ENCODE assay signal across 15 cellular contexts in genomic region chr16:87188104-87188503, GRCh38.
DNase-seq lines count a peak whose midpoint lies in the region; ATAC-seq and TF ChIP-seq lines count a peak whose summit lies in the region.
"Had no signal": no experiment of that assay in that cellular context is flagged by ENCODE, and none has a peak within 500 bp of the region (broad histone marks: within the 10 kb centered on the region; RNA-seq: fewer than 3 reads in every experiment).

No MANE protein-coding gene starts in this region.

- no peak overlapping the region for H3K4me2 ChIP-seq in HCT116 (ENCODE audit: low read length)
- no peak overlapping the region for H3K4me2 ChIP-seq in trophoblast cell (ENCODE audit: low read length)
- H3K4me2 ChIP-seq: GM23338 had no signal

- no peak overlapping the region for H2BK120ac ChIP-seq in trophoblast cell (ENCODE audit: insufficient read depth, low read length, poor library complexity)

- H3K79me2 ChIP-seq in HCT116 (ENCODE audit: insufficient read depth, low read length) (no peaks in the 10 kb centered on the region), trophoblast cell (ENCODE audit: control insufficient read depth, insufficient read depth, low read length, poor library complexity) (no peaks in the 10 kb centered on the region)

- no peaks in the 10 kb centered on the region for H3K9me2 ChIP-seq in HCT116 (ENCODE audit: insufficient read depth)

- peak overlapping the region; percentile 22 for H3K27ac Mint-ChIP-seq in chondrocyte (ENCODE audit: unreplicated experiment)
- H3K27ac Mint-ChIP-seq in nephron progenitor cell = peak overlapping the region; percentile 27
- no peak overlapping the region for H3K27ac Mint-ChIP-seq in Caco-2 (ENCODE audit: unreplicated experiment)
- H3K27ac Mint-ChIP-seq: CD4-positive, alpha-beta memory T cell; GM23338 had no signal

- no peaks in the 10 kb centered on the region for H3K4me1 ChIP-seq in HCT116 (ENCODE audit: control insufficient read depth in 1 of 2, insufficient read depth in 2 of 2, low read length in 2 of 2)
- no peaks in the 10 kb centered on the region for H3K4me1 ChIP-seq in trophoblast cell (ENCODE audit: control insufficient read depth in 1 of 2, insufficient read depth in 2 of 2, low read length in 2 of 2)
- H3K4me1 ChIP-seq in Caco-2 = no peaks in the 10 kb centered on the region
- H3K4me1 ChIP-seq: HAP-1 had no signal

- H3K9me3 Mint-ChIP-seq in chondrocyte (ENCODE audit: low read depth) = peaks cover 6% of the 10 kb centered on the region
- H3K9me3 Mint-ChIP-seq in nephron progenitor cell = peaks cover 16% of the 10 kb centered on the region
- H3K9me3 Mint-ChIP-seq in Caco-2 (ENCODE audit: unreplicated experiment) = peaks cover 20% of the 10 kb centered on the region

- no peak for ATAC-seq in HCT116
- no peak for ATAC-seq in left ventricle myocardium superior
- ATAC-seq: GM23338 had no signal

- RAD21 ChIA-PET in HCT116 (lab: Charles Lee; ENCODE audit: low non-redundant PET in 1 of 2, low total read pairs in 2 of 2, uncharacterized antibody in 2 of 2, unreplicated experiment in 2 of 2) = no interaction called here

- no peaks in the 10 kb centered on the region for H4K20me1 ChIP-seq in HCT116 (ENCODE audit: insufficient read depth)

- H3K27me3 ChIP-seq in HCT116 (ENCODE audit: insufficient read depth, low read length) = no peaks in the 10 kb centered on the region
- H3K27me3 ChIP-seq in trophoblast cell (ENCODE audit: insufficient read depth, low read length) = no peaks in the 10 kb centered on the region
- no peaks in the 10 kb centered on the region for H3K27me3 ChIP-seq in Caco-2 (replicated peaks; ENCODE audit: control insufficient read depth, insufficient read depth, low read length)

- H3K4me1 Mint-ChIP-seq in chondrocyte (ENCODE audit: low read depth) (peaks cover 33% of the 10 kb centered on the region), nephron progenitor cell (peaks cover 54% of the 10 kb centered on the region), Caco-2 (ENCODE audit: low read depth, unreplicated experiment) (no peaks in the 10 kb centered on the region)

- no peak overlapping the region for H4K12ac ChIP-seq in trophoblast cell (ENCODE audit: low read depth, low read length)

- DNase-seq in HCT116 (ENCODE audit: low read depth, low spot score) = no peak
- no peak for DNase-seq in chondrocyte (ENCODE audit: low spot score)
- no peak for DNase-seq in nephron progenitor cell
- no peak for DNase-seq in trophoblast cell
- no peak for DNase-seq in left ventricle myocardium superior
- DNase-seq in NCI-H774 (lab: John Stamatoyannopoulos, UW) = no peak
- no peak for DNase-seq in Caco-2
- DNase-seq in GM19238 (ENCODE audit: insufficient read length, low spot score) = no peak
- DNase-seq: C1 segment of cervical spinal cord; CD4-positive, alpha-beta memory T cell; COR-L47; DMS153; DND-41 had no signal

- POLR2A ChIA-PET in HCT116 (lab: Charles Lee) (no interaction called here), Caco-2 (lab: Charles Lee) (no interaction called here)

- H3K27ac ChIP-seq in HCT116 (ENCODE audit: low read depth, low read length) (0 out of 2 replicates have a peak overlapping the region, but pooled peaks have one; percentile 14), trophoblast cell (ENCODE audit: low read depth, low read length) (no peak overlapping the region)

- no peak for TF ChIP-seq RAD21 in HCT116 (IDR thresholded peaks at IDR 0.05; ENCODE audit: low read depth)

- no peak overlapping the region for H4K8ac ChIP-seq in trophoblast cell (ENCODE audit: low read depth, low read length)

- H3K9ac ChIP-seq in HCT116 (ENCODE audit: low read length) = no peak overlapping the region
- peak overlapping the region; percentile 11 for H3K9ac ChIP-seq in trophoblast cell (ENCODE audit: low read length)

- CTCF ChIA-PET in HCT116 (lab: Charles Lee) = no interaction called here
- CTCF ChIA-PET in Caco-2 (lab: Charles Lee) = no interaction called here

- no peak overlapping the region for H3K14ac ChIP-seq in trophoblast cell (ENCODE audit: low read length)

- no peaks in the 10 kb centered on the region for H3K36me3 ChIP-seq in HCT116 (ENCODE audit: control insufficient read depth in 1 of 2, insufficient read depth in 2 of 2, low read length in 2 of 2)
- no peaks in the 10 kb centered on the region for H3K36me3 ChIP-seq in trophoblast cell (ENCODE audit: control insufficient read depth in 1 of 2, insufficient read depth in 2 of 2, low read length in 2 of 2)
- H3K36me3 ChIP-seq in Caco-2 (ENCODE audit: control insufficient read depth, insufficient read depth, low read length) = no peaks in the 10 kb centered on the region
- H3K36me3 ChIP-seq: HAP-1 had no signal

- H3K4me3 Mint-ChIP-seq in chondrocyte (ENCODE audit: unreplicated experiment) = no peak overlapping the region
- no peak overlapping the region for H3K4me3 Mint-ChIP-seq in nephron progenitor cell
- H3K4me3 Mint-ChIP-seq in Caco-2 (ENCODE audit: unreplicated experiment) = no peak overlapping the region
- H3K4me3 Mint-ChIP-seq: CD4-positive, alpha-beta memory T cell; GM23338 had no signal

- WGBS in trophoblast cell (ENCODE audit: extremely low coverage, insufficient coverage, insufficient read length) = no CpG with 5 or more reads among the region's 8 CpGs

- TF ChIP-seq CTCF in HCT116 (IDR thresholded peaks at IDR 0.05 in 2 of 3, conservative IDR thresholded peaks at IDR 0.05 in 1 of 3; ENCODE audit: borderline replicate concordance in 1 of 3, insufficient read depth in 1 of 3, low read depth in 2 of 3, low read length in 2 of 3) (no peak), chondrocyte (IDR thresholded peaks at IDR 0.05) (no peak), nephron progenitor cell (IDR thresholded peaks at IDR 0.05) (no peak), Caco-2 (IDR thresholded peaks at IDR 0.05; ENCODE audit: insufficient read depth in 1 of 2, low read depth in 1 of 2, low read length in 1 of 2, severe bottlenecking in 1 of 2, unreplicated experiment in 1 of 2) (no peak)

- no peak overlapping the region for H2AFZ ChIP-seq in HCT116 (ENCODE audit: low read depth, low read length, poor library complexity, severe bottlenecking)
- no peak overlapping the region for H2AFZ ChIP-seq in trophoblast cell (ENCODE audit: insufficient read depth, low read length, poor library complexity)
- H2AFZ ChIP-seq: GM23338 had no signal

- BruUV-seq in HCT116 (replicated peaks; lab: Mats Ljungman, UMichigan) (no TSS peak), Caco-2 (replicated peaks; lab: Mats Ljungman, UMichigan) (no TSS peak)

- H3K4me3 ChIP-seq in HCT116 (replicated peaks in 1 of 2; ENCODE audit: low read depth in 1 of 2, low read length in 2 of 2) (no peak overlapping the region), trophoblast cell (ENCODE audit: low read depth, low read length) (peak overlapping the region; percentile 57), Caco-2 (ENCODE audit: low read depth, low read length) (no peak overlapping the region)
- H3K4me3 ChIP-seq: GM23338, HAP-1 had no signal

- H2AK5ac ChIP-seq in trophoblast cell (ENCODE audit: low read length) = no peak overlapping the region

- H3K36me3 Mint-ChIP-seq in chondrocyte (ENCODE audit: low read depth) (no peaks in the 10 kb centered on the region), nephron progenitor cell (ENCODE audit: low read depth) (no peaks in the 10 kb centered on the region), Caco-2 (ENCODE audit: insufficient read depth, unreplicated experiment) (no peaks in the 10 kb centered on the region)
- H3K36me3 Mint-ChIP-seq: CD4-positive, alpha-beta memory T cell had no signal

- no peak overlapping the region for H2BK5ac ChIP-seq in trophoblast cell (ENCODE audit: low read depth, low read length, poor library complexity)

- no peak overlapping the region for H2BK12ac ChIP-seq in trophoblast cell (ENCODE audit: low read length)

- H3K23ac ChIP-seq in trophoblast cell (ENCODE audit: low read length) = peak overlapping the region; percentile 95

- no peak overlapping the region for H3K18ac ChIP-seq in trophoblast cell (ENCODE audit: low read length)

- H4K91ac ChIP-seq in trophoblast cell (ENCODE audit: low read depth, low read length) = no peak overlapping the region

- peaks cover 0 to 15% of the 10 kb centered on the region in 2 experiments; a peak in 1 of 4 replicates for H3K9me3 ChIP-seq in HCT116 (ENCODE audit: control insufficient read depth in 1 of 2, insufficient read depth in 1 of 2, low read depth in 1 of 2, low read length in 2 of 2)
- H3K9me3 ChIP-seq in trophoblast cell (ENCODE audit: insufficient read depth, low read depth, low read length) = peaks cover 19% of the 10 kb centered on the region
- H3K9me3 ChIP-seq in Caco-2 = peaks cover 35% of the 10 kb centered on the region
- H3K9me3 ChIP-seq: HAP-1 had no signal

- TF ChIP-seq POLR2A in HCT116 (IDR thresholded peaks at IDR 0.05; ENCODE audit: borderline replicate concordance, extremely low read depth, insufficient read depth, insufficient read length) = no peak

- no peak overlapping the region for H3K4ac ChIP-seq in trophoblast cell (ENCODE audit: low read depth, low read length)

- intact Hi-C loops in HCT116 (cut with micrococcal nuclease) = no loop called here
- intact Hi-C loops in left ventricle myocardium superior (cut with micrococcal nuclease) = no loop called here
- intact Hi-C loops in Caco-2 (cut with micrococcal nuclease; ENCODE audit: unreplicated experiment) = no loop called here

- H3K27me3 Mint-ChIP-seq in chondrocyte (ENCODE audit: low read depth) (no peaks in the 10 kb centered on the region), nephron progenitor cell (ENCODE audit: low read depth, poor library complexity) (peaks cover 3% of the 10 kb centered on the region), Caco-2 (ENCODE audit: insufficient read depth, unreplicated experiment) (peaks cover 10% of the 10 kb centered on the region)

- H3K79me1 ChIP-seq in trophoblast cell (ENCODE audit: low read length) = no peaks in the 10 kb centered on the region

TF ChIP-seq in HCT116, 20 proteins besides CTCF, POLR2A, EP300 and RAD21 (continues in another document):
- TF ChIP-seq TCF7L2 (IDR thresholded peaks at IDR 0.05; ENCODE audit: borderline replicate concordance, extremely low read depth, insufficient read depth, insufficient read length) = no peak
- no peak for TF ChIP-seq CEBPB (IDR thresholded peaks at IDR 0.05; ENCODE audit: low read depth)
- no peak for TF ChIP-seq FOSL1 (IDR thresholded peaks at IDR 0.05; ENCODE audit: low read depth)
- TF ChIP-seq ELF1 (IDR thresholded peaks at IDR 0.05; ENCODE audit: borderline replicate concordance, low read depth) = no peak
- no peak for TF ChIP-seq SP1 (IDR thresholded peaks at IDR 0.05; ENCODE audit: low read depth)
